In the genomic region with DNA sequence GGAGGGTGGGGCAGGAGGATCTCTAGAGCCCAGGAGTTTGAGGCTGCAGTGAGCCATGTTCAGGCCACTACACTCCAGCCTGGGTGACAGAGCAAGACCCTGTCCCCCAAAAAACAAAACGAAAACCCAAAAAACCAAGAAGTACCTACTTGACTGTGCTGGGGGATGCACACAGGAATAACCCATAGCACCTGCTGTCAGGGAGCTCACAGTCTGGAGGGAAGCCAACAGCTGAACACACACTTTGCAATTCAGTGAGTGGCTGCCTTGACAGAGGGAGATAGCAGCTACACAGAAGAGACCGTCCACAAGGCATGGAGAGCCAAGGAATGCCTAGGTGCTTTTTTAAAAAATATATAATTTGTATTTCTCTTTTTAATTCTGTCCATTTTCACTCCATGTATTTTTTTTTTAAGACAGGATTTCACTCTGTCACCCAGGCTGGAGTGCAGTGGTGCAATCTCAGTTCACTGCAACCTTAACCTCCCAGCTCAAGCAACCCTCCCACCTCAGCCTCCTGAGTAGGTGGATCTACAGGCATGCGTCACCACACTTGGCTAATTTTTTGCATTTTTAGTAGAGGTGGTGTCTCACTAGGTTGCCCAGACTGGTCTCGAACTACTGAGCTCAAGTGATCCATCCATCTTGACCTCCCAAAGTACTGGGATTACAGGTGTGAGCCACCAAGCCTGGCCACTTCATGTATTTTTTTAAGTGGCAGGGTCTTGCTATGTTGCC, we compare ENCODE assay signal across 10 cellular contexts.
DNase-seq lines count a peak whose midpoint lies in the region; ATAC-seq and FAIRE-seq lines count a peak whose summit lies in the region.
"Had no signal": no experiment of that assay in that cellular context is flagged by ENCODE, and none has a peak within 500 bp of the region (broad histone marks: within the 10 kb centered on the region; RNA-seq: fewer than 3 reads in every experiment).

No MANE protein-coding gene starts in this region.

- intact Hi-C loops in activated T-helper 1 cell treated with anti-CD3 and anti-CD28 coated beads, Interleukin-12 subunit alpha, Interleukin-12 subunit beta, Interleukin-2, Interleukin-4 antibody, amounts not matched to agents 30 ng/mL and 10 ng/mL and 1 ng/mL, durations not matched to agents 14 hours and 24 hours and 36 hours (cut with micrococcal nuclease): no loop called here

- FAIRE-seq in RCC 7860 (lab: Jason Lieb, UNC): no peak

- H3K36me3 Mint-ChIP-seq in activated T-helper 1 cell treated with anti-CD3 and anti-CD28 coated beads, Interleukin-12 subunit alpha, Interleukin-12 subunit beta, Interleukin-2, Interleukin-4 antibody, amounts not matched to agents 30 ng/mL and 10 ng/mL and 1 ng/mL, durations not matched to agents 14 hours and 24 hours and 36 hours (ENCODE audit: low read depth): peaks cover 1% of the 10 kb centered on the region

- peak; percentile 4 to 28 for DNase-seq in NCI-H524 (lab: John Stamatoyannopoulos, UW)
- DNase-seq in NCI-H524 treated with DMSO at 0.1 percent for 48 hours (lab: John Stamatoyannopoulos, UW): no peak
- peak; percentile 10 for DNase-seq in NCI-H1694 (lab: John Stamatoyannopoulos, UW)
- DNase-seq in activated T-helper 1 cell treated with anti-CD3 and anti-CD28 coated beads, Interleukin-12 subunit alpha, Interleukin-12 subunit beta, Interleukin-2, Interleukin-4 antibody, amounts not matched to agents 30 ng/mL and 10 ng/mL and 1 ng/mL, durations not matched to agents 14 hours and 24 hours and 36 hours (ENCODE audit: low spot score): no peak
- no peak for DNase-seq in activated CD4-positive, alpha-beta T cell treated with anti-CD3 and anti-CD28 coated beads for 4 hours
- DNase-seq in RCC 7860 (ENCODE audit: low spot score): no peak
- DNase-seq: gastrocnemius medialis, transverse colon had no signal

- no peak overlapping the region for H3K4me3 Mint-ChIP-seq in activated T-helper 1 cell treated with anti-CD3 and anti-CD28 coated beads, Interleukin-12 subunit alpha, Interleukin-12 subunit beta, Interleukin-2, Interleukin-4 antibody, amounts not matched to agents 30 ng/mL and 10 ng/mL and 1 ng/mL, durations not matched to agents 14 hours and 24 hours and 36 hours

- ATAC-seq in GM21529 (IDR thresholded peaks at IDR 0.05; ENCODE audit: unreplicated experiment): peak; percentile 36
- no peak for ATAC-seq in HG03520 (IDR thresholded peaks at IDR 0.05; ENCODE audit: unreplicated experiment)
- ATAC-seq: gastrocnemius medialis had no signal

- H3K9me3 Mint-ChIP-seq in activated T-helper 1 cell treated with anti-CD3 and anti-CD28 coated beads, Interleukin-12 subunit alpha, Interleukin-12 subunit beta, Interleukin-2, Interleukin-4 antibody, amounts not matched to agents 30 ng/mL and 10 ng/mL and 1 ng/mL, durations not matched to agents 14 hours and 24 hours and 36 hours: no peaks in the 10 kb centered on the region

- H3K4me1 Mint-ChIP-seq in activated T-helper 1 cell treated with anti-CD3 and anti-CD28 coated beads, Interleukin-12 subunit alpha, Interleukin-12 subunit beta, Interleukin-2, Interleukin-4 antibody, amounts not matched to agents 30 ng/mL and 10 ng/mL and 1 ng/mL, durations not matched to agents 14 hours and 24 hours and 36 hours (ENCODE audit: low read depth): peaks cover 52% of the 10 kb centered on the region

- H3K27ac Mint-ChIP-seq in activated T-helper 1 cell treated with anti-CD3 and anti-CD28 coated beads, Interleukin-12 subunit alpha, Interleukin-12 subunit beta, Interleukin-2, Interleukin-4 antibody, amounts not matched to agents 30 ng/mL and 10 ng/mL and 1 ng/mL, durations not matched to agents 14 hours and 24 hours and 36 hours: peak overlapping the region; percentile 20

- H3K27me3 Mint-ChIP-seq in activated T-helper 1 cell treated with anti-CD3 and anti-CD28 coated beads, Interleukin-12 subunit alpha, Interleukin-12 subunit beta, Interleukin-2, Interleukin-4 antibody, amounts not matched to agents 30 ng/mL and 10 ng/mL and 1 ng/mL, durations not matched to agents 14 hours and 24 hours and 36 hours (ENCODE audit: insufficient read depth): peaks cover 2% of the 10 kb centered on the region

Comparison
In these comparisons a context has a peak if more than half of its experiments do, and no peak if none do; other contexts are left out.
1. DNase-seq: peak in NCI-H524 (2 of 2) and NCI-H1694 (single experiment); none in NCI-H524 treated with DMSO at 0.1 percent for 48 hours (single experiment), activated T-helper 1 cell treated with anti-CD3 and anti-CD28 coated beads, Interleukin-12 subunit alpha, Interleukin-12 subunit beta, Interleukin-2, Interleukin-4 antibody, amounts not matched to agents 30 ng/mL and 10 ng/mL and 1 ng/mL, durations not matched to agents 14 hours and 24 hours and 36 hours (single experiment), activated CD4-positive, alpha-beta T cell treated with anti-CD3 and anti-CD28 coated beads for 4 hours (0 of 2) and RCC 7860 (single experiment).